ENCODE assay signal across 8 cellular contexts in the genomic region with DNA sequence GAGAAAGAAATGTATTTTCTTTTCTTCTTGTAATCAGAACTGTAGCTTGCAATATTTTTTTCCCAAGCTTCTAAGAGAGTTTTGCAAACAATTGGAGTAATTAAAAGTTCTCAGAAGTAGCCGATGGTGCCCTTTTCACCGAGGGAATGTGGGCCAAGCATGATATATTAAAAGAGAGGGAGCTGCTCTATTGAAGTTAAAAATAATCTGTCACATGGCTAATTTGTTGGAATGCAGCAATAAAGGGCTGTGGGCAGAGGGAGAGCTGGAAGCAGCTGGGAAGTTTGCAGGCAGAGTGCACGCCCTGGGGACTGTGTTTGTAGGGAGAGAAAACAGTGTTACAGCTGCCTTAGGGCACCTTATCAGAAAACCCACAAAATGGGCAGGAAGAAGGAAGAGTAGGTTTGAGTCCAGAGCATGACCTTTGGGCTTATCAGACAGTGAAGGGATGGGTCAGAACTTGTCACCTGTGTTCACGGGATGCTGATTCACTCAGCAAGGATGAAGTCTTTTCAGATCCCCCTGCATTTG. TPM values are rescaled to one million over a fixed set of nuclear protein-coding genes. Genes with fewer than 3 reads are reported as not detected.
A peak's percentile ranks its signal among the peaks of the same experiment; 100 is the strongest.
DNase-seq lines count a peak whose midpoint lies in the region; ATAC-seq, FAIRE-seq and TF ChIP-seq lines count a peak whose summit lies in the region.

No MANE protein-coding gene starts in this region.

- DNase-seq in NCI-H2107 treated with DMSO at 0.1 percent for 48 hours (lab: John Stamatoyannopoulos, UW; ENCODE audit: unreplicated experiment): peak; percentile 29
- DNase-seq in NCI-H2107 (lab: John Stamatoyannopoulos, UW): no peak
- peak; percentile 95 for DNase-seq in endothelial cell of umbilical vein (ENCODE audit: low read depth, low spot score)
- peak; percentile 49 for DNase-seq in urothelium cell line (ENCODE audit: low spot score)
- no peak for DNase-seq in GM12892 (ENCODE audit: insufficient read length)
- no peak for DNase-seq in globus pallidus (ENCODE audit: low spot score)

- ATAC-seq in HG03175 (IDR thresholded peaks at IDR 0.05; ENCODE audit: unreplicated experiment): no peak

- peak overlapping the region; percentile 19 for H3K4me2 ChIP-seq in endothelial cell of umbilical vein (ENCODE audit: insufficient read depth, low read length)

- POLR2A ChIA-PET in endothelial cell of umbilical vein (lab: Charles Lee): interaction anchor here (0.9 to 1.2 kb wide), 2 partner anchors 8 to 23 kb away, joined by 3 to 4 read pairs; no protein-coding TSS in a partner anchor

- peak; percentile 31 for TF ChIP-seq POLR2A in endothelial cell of umbilical vein (IDR thresholded peaks at IDR 0.05; ENCODE audit: low read depth, low read length)
- TF ChIP-seq POLR2A in GM12892 (IDR thresholded peaks at IDR 0.05; ENCODE audit: low read depth, low read length): no peak

- H3K4me1 ChIP-seq in endothelial cell of umbilical vein (ENCODE audit: control insufficient read depth, extremely low read depth, insufficient read depth, low read length) (peaks cover 29% of the 10 kb centered on the region), mesodermal cell (ENCODE audit: control insufficient read depth, insufficient read depth, low read length, poor library complexity, severe bottlenecking) (peaks cover 11% of the 10 kb centered on the region)

- H3K4me3 ChIP-seq in endothelial cell of umbilical vein (replicated peaks in 1 of 3; ENCODE audit: insufficient read depth in 1 of 3, low read depth in 1 of 3, low read length in 3 of 3) (no peak overlapping the region), mesodermal cell (ENCODE audit: extremely low read depth, insufficient read depth, low read length, poor library complexity, severe bottlenecking) (no peak overlapping the region)

- no peaks in the 10 kb centered on the region for H3K9me3 ChIP-seq in endothelial cell of umbilical vein (replicated peaks; ENCODE audit: control insufficient read depth, insufficient read depth, low read length)
- no peaks in the 10 kb centered on the region for H3K9me3 ChIP-seq in mesodermal cell (ENCODE audit: control insufficient read depth, low read length)

- peak overlapping the region; percentile 2 for H2AFZ ChIP-seq in endothelial cell of umbilical vein (ENCODE audit: low read depth, low read length)

- WGBS in mesodermal cell (ENCODE audit: insufficient coverage in 2 of 2), 2 experiments: 25 to 39% methylated on average over 3 of the region's 4 CpGs

- H3K27ac ChIP-seq in endothelial cell of umbilical vein (ENCODE audit: insufficient read depth, low read depth, low read length): no peak overlapping the region
- peak overlapping the region; percentile 64 for H3K27ac ChIP-seq in mesodermal cell (ENCODE audit: low read depth, low read length, severe bottlenecking)

- no peaks in the 10 kb centered on the region for H3K27me3 ChIP-seq in endothelial cell of umbilical vein (ENCODE audit: control insufficient read depth in 2 of 2, insufficient read depth in 2 of 2, low read length in 2 of 2)

- no TSS peak for BruUV-seq in endothelial cell of umbilical vein (replicated peaks; lab: Mats Ljungman, UMichigan)

- peak; percentile 73 for FAIRE-seq in endothelial cell of umbilical vein (lab: Jason Lieb, UNC)
- FAIRE-seq in urothelium cell line (lab: Jason Lieb, UNC): no peak
- FAIRE-seq in GM12892 (lab: Jason Lieb, UNC): no peak

- H3K9ac ChIP-seq in endothelial cell of umbilical vein (replicated peaks; ENCODE audit: extremely low read depth, insufficient read depth, low read length): peak overlapping the region; percentile 2

- dilution Hi-C loops in endothelial cell of umbilical vein (cut with MboI; ENCODE audit: extremely low pct_ligation_motif_present, low sequenced_read_pairs): no loop called here

- TF ChIP-seq CTCF in endothelial cell of umbilical vein (IDR thresholded peaks at IDR 0.05; ENCODE audit: extremely low read depth in 1 of 2, insufficient read depth in 1 of 2, low read depth in 1 of 2, low read length in 2 of 2): no peak

- H4K20me1 ChIP-seq in endothelial cell of umbilical vein (replicated peaks; ENCODE audit: control insufficient read depth, extremely low read depth, insufficient read depth, low read length): no peaks in the 10 kb centered on the region

- no peaks in the 10 kb centered on the region for H3K9me1 ChIP-seq in endothelial cell of umbilical vein (replicated peaks; ENCODE audit: control insufficient read depth, extremely low read depth, insufficient read depth, low read length)

- no peaks in the 10 kb centered on the region for H3K79me2 ChIP-seq in endothelial cell of umbilical vein (ENCODE audit: control insufficient read depth, insufficient read depth, low read length)

- H3K36me3 ChIP-seq in endothelial cell of umbilical vein (ENCODE audit: control insufficient read depth in 2 of 2, extremely low read depth in 1 of 2, insufficient read depth in 2 of 2, low read length in 2 of 2) (no peaks in the 10 kb centered on the region), mesodermal cell (ENCODE audit: control insufficient read depth, insufficient read depth, low read length) (no peaks in the 10 kb centered on the region)

- intact Hi-C loops in endothelial cell of umbilical vein (cut with micrococcal nuclease): no loop called here

- CTCF ChIA-PET in endothelial cell of umbilical vein (lab: Charles Lee): interaction anchor here (1.1 to 2.1 kb wide), 10 partner anchors 8 to 187 kb away, joined by 3 to 10 read pairs (median 6); a partner anchor contains a TSS

TF ChIP-seq in endothelial cell of umbilical vein, 7 proteins besides CTCF, POLR2A, EP300 and RAD21:
- TF ChIP-seq JUN (IDR thresholded peaks at IDR 0.05; ENCODE audit: borderline replicate concordance, insufficient read depth, insufficient read length, low read depth) (peak; percentile 24), EZH2 (IDR thresholded peaks at IDR 0.05; ENCODE audit: borderline replicate concordance, low read depth, low read length, severe bottlenecking) (no peak), MYC (IDR thresholded peaks at IDR 0.05; ENCODE audit: low read depth, low read length) (no peak), GATA2 (IDR thresholded peaks at IDR 0.05; ENCODE audit: insufficient read depth, insufficient read length, low read depth, low read length) (peak; percentile 94), POLR2AphosphoS5 (IDR thresholded peaks at IDR 0.05; ENCODE audit: insufficient read depth, low read depth, low read length) (peak; percentile 73), FOS (IDR thresholded peaks at IDR 0.05; ENCODE audit: borderline replicate concordance, insufficient read depth, low read length) (peak; percentile 53)
- TF ChIP-seq, protein P1, sequence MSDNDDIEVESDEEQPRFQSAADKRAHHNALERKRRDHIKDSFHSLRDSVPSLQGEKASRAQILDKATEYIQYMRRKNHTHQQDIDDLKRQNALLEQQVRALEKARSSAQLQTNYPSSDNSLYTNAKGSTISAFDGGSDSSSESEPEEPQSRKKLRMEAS (IDR thresholded peaks at IDR 0.05; ENCODE audit: insufficient read depth, insufficient read length): no peak

RNA-seq across cellular contexts. Expression of a gene that starts 18.5 kb away (rescaled TPM):
- total RNA-seq in endothelial cell of umbilical vein: 32.8 and 36.0 TPM in 2 replicates
- polyA plus RNA-seq in endothelial cell of umbilical vein: 11.9 and 13.9 TPM in 2 replicates
- polyA plus RNA-seq in endothelial cell of umbilical vein (2011; cell fraction: cytosol; rRNA removed): 16.0 and 16.3 TPM in 2 replicates
- polyA plus RNA-seq in endothelial cell of umbilical vein (2011; cell fraction: nucleus; rRNA removed): 13.1 and 14.7 TPM in 2 replicates
- 21.7 and 28.4 TPM in 2 replicates for polyA plus RNA-seq in endothelial cell of umbilical vein (2012)
- 18.4 and 18.8 TPM in 2 replicates for polyA minus RNA-seq in endothelial cell of umbilical vein
- polyA minus RNA-seq in endothelial cell of umbilical vein (2011; cell fraction: cytosol; rRNA and poly(A)+ RNA removed): 26.8 TPM
- 10.0 and 14.1 TPM in 2 replicates for polyA minus RNA-seq in endothelial cell of umbilical vein (2011; cell fraction: nucleus; rRNA and poly(A)+ RNA removed)
- polyA plus RNA-seq in mesodermal cell (2013, experiment 1 of 2): 36.4 TPM
- 39.0 TPM for polyA plus RNA-seq in mesodermal cell (2013, experiment 2 of 2)
- polyA plus RNA-seq in GM12892 (2012; ENCODE audit: missing spikeins): 20.9 TPM

RNA-seq across cellular contexts. Expression of a gene that starts 20.1 kb away (rescaled TPM):
- total RNA-seq in endothelial cell of umbilical vein: 169 and 176 TPM in 2 replicates
- 173 and 175 TPM in 2 replicates for polyA plus RNA-seq in endothelial cell of umbilical vein
- 160 and 192 TPM in 2 replicates for polyA plus RNA-seq in endothelial cell of umbilical vein (2011; cell fraction: cytosol; rRNA removed)
- polyA plus RNA-seq in endothelial cell of umbilical vein (2011; cell fraction: nucleus; rRNA removed): 92.2 and 94.9 TPM in 2 replicates
- polyA plus RNA-seq in endothelial cell of umbilical vein (2012): 106 and 126 TPM in 2 replicates
- 230 and 239 TPM in 2 replicates for polyA minus RNA-seq in endothelial cell of umbilical vein
- 45.1 TPM for polyA minus RNA-seq in endothelial cell of umbilical vein (2011; cell fraction: cytosol; rRNA and poly(A)+ RNA removed)
- polyA minus RNA-seq in endothelial cell of umbilical vein (2011; cell fraction: nucleus; rRNA and poly(A)+ RNA removed): 57.8 and 76.4 TPM in 2 replicates
- 134 TPM for polyA plus RNA-seq in mesodermal cell (2013, experiment 1 of 2)
- polyA plus RNA-seq in mesodermal cell (2013, experiment 2 of 2): 129 TPM
- 127 TPM for polyA plus RNA-seq in GM12892 (2012; ENCODE audit: missing spikeins)

RNA-seq across cellular contexts. Expression of a gene that starts 52.8 kb away (rescaled TPM):
- total RNA-seq in endothelial cell of umbilical vein: 0.37 and 1.2 TPM in 2 replicates
- not detected in 2 replicates for polyA plus RNA-seq in endothelial cell of umbilical vein
- polyA plus RNA-seq in endothelial cell of umbilical vein (2011; cell fraction: cytosol; rRNA removed): not detected in 2 replicates
- polyA plus RNA-seq in endothelial cell of umbilical vein (2011; cell fraction: nucleus; rRNA removed): 0.32 and 0.68 TPM in 2 replicates
- polyA plus RNA-seq in endothelial cell of umbilical vein (2012): 0.68 and 0.74 TPM in 2 replicates
- 1.4 TPM in 1 of 2 replicates, not detected in the other for polyA minus RNA-seq in endothelial cell of umbilical vein
- polyA minus RNA-seq in endothelial cell of umbilical vein (2011; cell fraction: cytosol; rRNA and poly(A)+ RNA removed): not detected
- 0.91 TPM in 1 of 2 replicates, not detected in the other for polyA minus RNA-seq in endothelial cell of umbilical vein (2011; cell fraction: nucleus; rRNA and poly(A)+ RNA removed)
- 0.37 TPM for polyA plus RNA-seq in mesodermal cell (2013, experiment 1 of 2)
- polyA plus RNA-seq in mesodermal cell (2013, experiment 2 of 2): not detected
- 2.1 TPM for polyA plus RNA-seq in GM12892 (2012; ENCODE audit: missing spikeins)

Comparison
In these comparisons a context has a peak if more than half of its experiments do, and no peak if none do; other contexts are left out.
1. DNase-seq: peak in NCI-H2107 treated with DMSO at 0.1 percent for 48 hours (single experiment), endothelial cell of umbilical vein (single experiment) and urothelium cell line (single experiment); none in NCI-H2107 (single experiment), GM12892 (single experiment) and globus pallidus (single experiment).